Comparison of ENCODE assay signal across 8 cellular contexts in the genomic region with DNA sequence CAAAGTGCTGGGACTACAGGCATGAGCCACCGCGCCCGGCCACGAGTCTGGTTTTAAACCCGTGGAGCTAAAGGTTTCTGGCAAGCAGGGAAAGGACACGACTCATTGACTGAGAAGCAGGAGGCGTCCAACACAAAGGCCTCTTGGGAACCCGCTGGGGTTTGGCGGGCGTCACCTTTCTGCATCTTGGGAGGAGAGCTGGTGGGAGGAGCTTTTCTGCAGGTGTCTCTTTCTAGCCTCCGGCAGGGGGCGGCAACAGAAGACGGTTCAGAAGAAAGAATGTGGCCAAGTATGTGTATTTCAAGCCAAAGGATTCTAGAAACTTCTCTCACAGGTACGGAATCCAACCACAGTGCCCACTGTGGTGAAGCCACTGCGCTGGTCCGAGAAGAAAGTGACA.
DNase-seq lines count a peak whose midpoint lies in the region; ATAC-seq, FAIRE-seq and TF ChIP-seq lines count a peak whose summit lies in the region.

No MANE protein-coding gene starts in this region.

- H3K4me1 ChIP-seq in KMS-11 (ENCODE audit: low read depth, poor library complexity, severe bottlenecking) (no peaks in the 10 kb centered on the region), GM12878 (ENCODE audit: control insufficient read depth, insufficient read depth, low read length) (no peaks in the 10 kb centered on the region), iPS-18a (ENCODE audit: control insufficient read depth, low read depth, low read length) (peaks cover 23% of the 10 kb centered on the region)

- ATAC-seq in GM12878 (peak; percentile 80), HG03432 (IDR thresholded peaks at IDR 0.05; ENCODE audit: unreplicated experiment) (no peak)
- no peak for ATAC-seq in stimulated activated memory B cell treated with anti-CD40 and anti-IgM and Interleukin-4, amounts not matched to agents 10 μg/mL and 1 μg/mL and 100 μg/mL, for 72 hours

- H4K20me1 ChIP-seq in KMS-11 (ENCODE audit: insufficient read depth) (no peaks in the 10 kb centered on the region), GM12878 (ENCODE audit: control insufficient read depth, insufficient read depth) (no peaks in the 10 kb centered on the region)

- H3K36me3 ChIP-seq in KMS-11 (ENCODE audit: insufficient read depth) (no peaks in the 10 kb centered on the region), GM12878 (ENCODE audit: control insufficient read depth in 2 of 2, insufficient read depth in 2 of 2, low read length in 1 of 2) (no peaks in the 10 kb centered on the region), iPS-18a (ENCODE audit: control insufficient read depth, low read depth, low read length) (no peaks in the 10 kb centered on the region)

- peaks cover 10% of the 10 kb centered on the region for H3K4me1 Mint-ChIP-seq in T-helper 2 cell treated with Interferon-gamma antibody and Interleukin-4, amounts not matched to agents 5 μg/mL and 100 μg/mL, for 36 hours (ENCODE audit: low read depth)
- peaks cover 8% of the 10 kb centered on the region for H3K4me1 Mint-ChIP-seq in stimulated activated memory B cell treated with anti-CD40 and anti-IgM and Interleukin-4, amounts not matched to agents 10 μg/mL and 1 μg/mL and 100 μg/mL, for 72 hours

- no peaks in the 10 kb centered on the region for H3K9me3 Mint-ChIP-seq in T-helper 2 cell treated with Interferon-gamma antibody and Interleukin-4, amounts not matched to agents 5 μg/mL and 100 μg/mL, for 36 hours
- no peaks in the 10 kb centered on the region for H3K9me3 Mint-ChIP-seq in stimulated activated memory B cell treated with anti-CD40 and anti-IgM and Interleukin-4, amounts not matched to agents 10 μg/mL and 1 μg/mL and 100 μg/mL, for 72 hours

- SMC1A ChIA-PET in GM12878 (lab: Charles Lee; ENCODE audit: uncharacterized antibody, unreplicated experiment) = interaction anchor here (1.0 to 1.8 kb wide), 4 partner anchors 101 to 468 kb away, joined by 3 to 9 read pairs (median 4); a partner anchor contains a TSS

- CTCF ChIA-PET in GM12878 (lab: Yijun Ruan, JAX) = interaction anchor here (0.5 to 3.3 kb wide), 10 partner anchors 9 to 175 kb away, joined by 3 to 33 read pairs (median 4); a partner anchor contains a TSS

- no peak overlapping the region for H3K27ac Mint-ChIP-seq in T-helper 2 cell treated with Interferon-gamma antibody and Interleukin-4, amounts not matched to agents 5 μg/mL and 100 μg/mL, for 36 hours
- H3K27ac Mint-ChIP-seq in stimulated activated memory B cell treated with anti-CD40 and anti-IgM and Interleukin-4, amounts not matched to agents 10 μg/mL and 1 μg/mL and 100 μg/mL, for 72 hours = no peak overlapping the region

- no peak for TF ChIP-seq POLR2A in GM12878 (IDR thresholded peaks at IDR 0.05; ENCODE audit: low read depth, low read length)

- POLR2A ChIA-PET in GM12878 (lab: Charles Lee) = no interaction called here

- peaks cover 6% of the 10 kb centered on the region for H3K27me3 Mint-ChIP-seq in T-helper 2 cell treated with Interferon-gamma antibody and Interleukin-4, amounts not matched to agents 5 μg/mL and 100 μg/mL, for 36 hours (ENCODE audit: low read depth)
- peaks cover 77% of the 10 kb centered on the region for H3K27me3 Mint-ChIP-seq in stimulated activated memory B cell treated with anti-CD40 and anti-IgM and Interleukin-4, amounts not matched to agents 10 μg/mL and 1 μg/mL and 100 μg/mL, for 72 hours

- H3K4me3 Mint-ChIP-seq in T-helper 2 cell treated with Interferon-gamma antibody and Interleukin-4, amounts not matched to agents 5 μg/mL and 100 μg/mL, for 36 hours = no peak overlapping the region
- no peak overlapping the region for H3K4me3 Mint-ChIP-seq in stimulated activated memory B cell treated with anti-CD40 and anti-IgM and Interleukin-4, amounts not matched to agents 10 μg/mL and 1 μg/mL and 100 μg/mL, for 72 hours

- TF ChIP-seq RAD21 in GM12878 (IDR thresholded peaks at IDR 0.05; ENCODE audit: insufficient read depth, low read depth, low read length) = peak; percentile 36; the same call in 1 of the 2 replicates

- TF ChIP-seq CTCF in KMS-11 (conservative IDR thresholded peaks at IDR 0.05; ENCODE audit: low read depth, low read length) = 0 out of 2 replicates have a peak, but pooled peaks have one; percentile 18
- peak; percentile 43 to 59 (median 45); a peak in 5 of 6 replicates for TF ChIP-seq CTCF in GM12878 (IDR thresholded peaks at IDR 0.05 in 2 of 3, conservative IDR thresholded peaks at IDR 0.05 in 1 of 3; ENCODE audit: control insufficient read depth in 2 of 3, extremely low read depth in 1 of 3, insufficient read depth in 1 of 3, low read depth in 3 of 3, low read length in 3 of 3)

- H3K9ac ChIP-seq in KMS-11 (no peak overlapping the region), GM12878 (ENCODE audit: control insufficient read depth, insufficient read depth, low read length) (no peak overlapping the region), iPS-18a (ENCODE audit: low read length) (peak overlapping the region; percentile 31)

- intact Hi-C loops in GM12878 (cut with micrococcal nuclease; ENCODE audit: unreplicated experiment) = loop anchor here (1.0 kb wide), 1 partner anchor 102 kb away; no protein-coding TSS in a partner anchor

- 13% methylated on average over 16 of the region's 16 CpGs for WGBS in GM12878 (ENCODE audit: insufficient coverage, insufficient replicate concordance, low lambda C conversion rate, missing lambda C conversion rate)

- RAD21 ChIA-PET in GM12878 (lab: Charles Lee; ENCODE audit: unreplicated experiment) = interaction anchor here (1.9 to 2.0 kb wide), 2 partner anchors 101 to 117 kb away, joined by 7 to 22 read pairs; a partner anchor contains a TSS

- H3K4me3 ChIP-seq in KMS-11 (IDR thresholded peaks at IDR 0.05; ENCODE audit: insufficient read depth, low read depth, low read length) = no peak overlapping the region
- H3K4me3 ChIP-seq in GM12878 = no peak overlapping the region
- no peak overlapping the region for H3K4me3 ChIP-seq in iPS-18a (ENCODE audit: low read length)

- H3K4me2 ChIP-seq in KMS-11 (no peak overlapping the region), GM12878 (ENCODE audit: control insufficient read depth, insufficient read depth) (no peak overlapping the region)

- DNase-seq in COLO668 (lab: John Stamatoyannopoulos, UW; ENCODE audit: unreplicated experiment) (peak; percentile 31), GM12878 (ENCODE audit: low read depth, low spot score) (peak; percentile 5)
- peak; percentile 33 for DNase-seq in T-helper 2 cell treated with Interferon-gamma antibody and Interleukin-4, amounts not matched to agents 5 μg/mL and 100 μg/mL, for 36 hours (ENCODE audit: low spot score)
- peak; percentile 54 for DNase-seq in stimulated activated CD4-positive, alpha-beta T cell treated with anti-CD3 and anti-CD28 coated beads, Interleukin-12 subunit alpha, Interleukin-12 subunit beta, amount 100 ng/mL, for 4 hours

- H3K36me3 Mint-ChIP-seq in T-helper 2 cell treated with Interferon-gamma antibody and Interleukin-4, amounts not matched to agents 5 μg/mL and 100 μg/mL, for 36 hours (ENCODE audit: low read depth) = no peaks in the 10 kb centered on the region
- H3K36me3 Mint-ChIP-seq in stimulated activated memory B cell treated with anti-CD40 and anti-IgM and Interleukin-4, amounts not matched to agents 10 μg/mL and 1 μg/mL and 100 μg/mL, for 72 hours = no peaks in the 10 kb centered on the region

- H3K27ac ChIP-seq in KMS-11 (no peak overlapping the region), GM12878 (ENCODE audit: control insufficient read depth, insufficient read depth) (no peak overlapping the region), iPS-18a (ENCODE audit: low read length) (no peak overlapping the region)

- in situ Hi-C loops in GM12878 (cut with MboI) = no loop called here

- H2AFZ ChIP-seq in KMS-11 (ENCODE audit: low read depth) = no peak overlapping the region
- no peak overlapping the region for H2AFZ ChIP-seq in GM12878 (ENCODE audit: control insufficient read depth, low read depth, low read length)

- FAIRE-seq in GM12878 (lab: Jason Lieb, UNC) = peak; percentile 65

- H3K9me3 ChIP-seq in GM12878 (replicated peaks; ENCODE audit: control insufficient read depth, insufficient read depth, low read length) = no peaks in the 10 kb centered on the region
- no peaks in the 10 kb centered on the region for H3K9me3 ChIP-seq in iPS-18a (ENCODE audit: control insufficient read depth, low read depth, low read length)

- no TSS peak for BruUV-seq in GM12878 (replicated peaks; lab: Mats Ljungman, UMichigan)

- no peak for TF ChIP-seq EP300 in GM12878 (IDR thresholded peaks at IDR 0.05; ENCODE audit: borderline replicate concordance in 1 of 2, control insufficient read depth in 1 of 2, low read depth in 2 of 2, low read length in 2 of 2)

- H3K27me3 ChIP-seq in KMS-11 (ENCODE audit: insufficient read depth, low read depth) (peaks cover 12% of the 10 kb centered on the region; the same call in 1 of the 2 replicates), GM12878 (replicated peaks in 1 of 2; ENCODE audit: control insufficient read depth in 2 of 2, insufficient read depth in 2 of 2, low read length in 1 of 2) (no peaks in the 10 kb centered on the region), iPS-18a (ENCODE audit: control insufficient read depth, insufficient read depth, low read length) (no peaks in the 10 kb centered on the region)

- no peaks in the 10 kb centered on the region for H3K79me2 ChIP-seq in KMS-11 (ENCODE audit: insufficient read depth, low read depth)
- H3K79me2 ChIP-seq in GM12878 (ENCODE audit: control insufficient read depth, insufficient read depth, low read length) = no peaks in the 10 kb centered on the region

TF ChIP-seq in GM12878, 131 proteins besides CTCF, POLR2A, EP300 and RAD21 (continues in another document):
- TF ChIP-seq SMC3 (IDR thresholded peaks at IDR 0.05; ENCODE audit: borderline replicate concordance, low read length) = peak; percentile 47; the same call in 1 of the 2 replicates
- TF ChIP-seq, protein P1, sequence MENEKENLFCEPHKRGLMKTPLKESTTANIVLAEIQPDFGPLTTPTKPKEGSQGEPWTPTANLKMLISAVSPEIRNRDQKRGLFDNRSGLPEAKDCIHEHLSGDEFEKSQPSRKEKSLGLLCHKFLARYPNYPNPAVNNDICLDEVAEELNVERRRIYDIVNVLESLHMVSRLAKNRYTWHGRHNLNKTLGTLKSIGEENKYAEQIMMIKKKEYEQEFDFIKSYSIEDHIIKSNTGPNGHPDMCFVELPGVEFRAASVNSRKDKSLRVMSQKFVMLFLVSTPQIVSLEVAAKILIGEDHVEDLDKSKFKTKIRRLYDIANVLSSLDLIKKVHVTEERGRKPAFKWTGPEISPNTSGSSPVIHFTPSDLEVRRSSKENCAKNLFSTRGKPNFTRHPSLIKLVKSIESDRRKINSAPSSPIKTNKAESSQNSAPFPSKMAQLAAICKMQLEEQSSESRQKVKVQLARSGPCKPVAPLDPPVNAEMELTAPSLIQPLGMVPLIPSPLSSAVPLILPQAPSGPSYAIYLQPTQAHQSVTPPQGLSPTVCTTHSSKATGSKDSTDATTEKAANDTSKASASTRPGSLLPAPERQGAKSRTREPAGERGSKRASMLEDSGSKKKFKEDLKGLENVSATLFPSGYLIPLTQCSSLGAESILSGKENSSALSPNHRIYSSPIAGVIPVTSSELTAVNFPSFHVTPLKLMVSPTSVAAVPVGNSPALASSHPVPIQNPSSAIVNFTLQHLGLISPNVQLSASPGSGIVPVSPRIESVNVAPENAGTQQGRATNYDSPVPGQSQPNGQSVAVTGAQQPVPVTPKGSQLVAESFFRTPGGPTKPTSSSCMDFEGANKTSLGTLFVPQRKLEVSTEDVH (IDR thresholded peaks at IDR 0.05; ENCODE audit: low read depth, partially characterized antibody) = no peak
